ENCODE assay signal across 15 cellular contexts in genomic region chr13:44169018-44169909, GRCh38.
DNase-seq lines count a peak whose midpoint lies in the region; ATAC-seq, FAIRE-seq and TF ChIP-seq lines count a peak whose summit lies in the region.
"Had no signal": no experiment of that assay in that cellular context is flagged by ENCODE, and none has a peak within 500 bp of the region (broad histone marks: within the 10 kb centered on the region; RNA-seq: fewer than 3 reads in every experiment).

No MANE protein-coding gene starts in this region.

- H3K27ac ChIP-seq in HepG2 (ENCODE audit: extremely low read length, insufficient read depth, low read length) (no peak overlapping the region), right lobe of liver (no peak overlapping the region), endodermal cell (ENCODE audit: low read depth, low read length) (no peak overlapping the region), smooth muscle cell (ENCODE audit: low read depth) (no peak overlapping the region)

- H3K9me3 Mint-ChIP-seq in endodermal cell: no peaks in the 10 kb centered on the region

- H3K27me3 ChIP-seq in HepG2 (ENCODE audit: control insufficient read depth in 1 of 2, insufficient read depth in 2 of 2, low read length in 2 of 2) (no peaks in the 10 kb centered on the region), right lobe of liver (no peaks in the 10 kb centered on the region), endodermal cell (ENCODE audit: control insufficient read depth, insufficient read depth, low read length, poor library complexity, severe bottlenecking) (no peaks in the 10 kb centered on the region), smooth muscle cell (ENCODE audit: low read depth) (no peaks in the 10 kb centered on the region)

- TF ChIP-seq POLR2A in HepG2 (IDR thresholded peaks at IDR 0.05; ENCODE audit: insufficient read depth in 1 of 2, low read depth in 2 of 2, low read length in 2 of 2) (no peak), right lobe of liver (IDR thresholded peaks at IDR 0.05) (no peak)

- no TSS peak for BruUV-seq in HepG2 (replicated peaks; lab: Mats Ljungman, UMichigan)

- H3K36me3 ChIP-seq in HepG2 (replicated peaks in 1 of 2; ENCODE audit: control insufficient read depth in 1 of 2, insufficient read depth in 2 of 2, low read length in 2 of 2): no peaks in the 10 kb centered on the region
- H3K36me3 ChIP-seq in right lobe of liver: no peaks in the 10 kb centered on the region
- H3K36me3 ChIP-seq in endodermal cell (ENCODE audit: control insufficient read depth, insufficient read depth, low read length): no peaks in the 10 kb centered on the region
- H3K36me3 ChIP-seq in smooth muscle cell (ENCODE audit: low read depth): no peaks in the 10 kb centered on the region

- no peak overlapping the region for H2AFZ ChIP-seq in HepG2 (ENCODE audit: low read length)
- H2AFZ ChIP-seq in smooth muscle cell (ENCODE audit: low read depth): no peak overlapping the region

- 22% methylated on average over 2 of the region's 2 CpGs for WGBS in HepG2 (ENCODE audit: low lambda C conversion rate)
- WGBS in right lobe of liver (ENCODE audit: insufficient coverage, low coverage, low lambda C conversion rate, missing lambda C conversion rate): 100% methylated on average over 2 of the region's 2 CpGs
- 76 to 89% methylated on average over 2 of the region's 2 CpGs for WGBS in endodermal cell (ENCODE audit: insufficient coverage in 1 of 2, insufficient read length in 1 of 2), 2 experiments
- WGBS in smooth muscle cell (ENCODE audit: low lambda C conversion rate): 93% methylated on average over 2 of the region's 2 CpGs

- peaks cover 5% of the 10 kb centered on the region for H3F3A ChIP-seq in smooth muscle cell (ENCODE audit: low read depth)

- CTCF ChIA-PET in HepG2 (lab: Yijun Ruan, JAX; ENCODE audit: low intra/inter-chr PET ratio, low total read pairs): no interaction called here

- in situ Hi-C loops in HepG2 (cut with HindIII; ENCODE audit: extremely low pct_ligation_motif_present, low pct_unique_long_range_greater_than_20kb) (no loop called here), G401 (cut with HindIII; ENCODE audit: low sequenced_read_pairs) (no loop called here)

- H3K4me1 ChIP-seq in HepG2 (ENCODE audit: insufficient read depth, low read length) (no peaks in the 10 kb centered on the region), right lobe of liver (no peaks in the 10 kb centered on the region), endodermal cell (ENCODE audit: control insufficient read depth, insufficient read depth, low read length) (no peaks in the 10 kb centered on the region), smooth muscle cell (ENCODE audit: low read depth) (no peaks in the 10 kb centered on the region)

- no peak overlapping the region for H3K4me3 Mint-ChIP-seq in endodermal cell

- ATAC-seq in HepG2: no peak
- no peak for ATAC-seq in right lobe of liver
- ATAC-seq in GM21825 (IDR thresholded peaks at IDR 0.05; ENCODE audit: unreplicated experiment): no peak
- ATAC-seq: PC-3 had no signal

- H3K36me3 Mint-ChIP-seq in endodermal cell (ENCODE audit: low read depth): no peaks in the 10 kb centered on the region

- DNase-seq in HepG2 (ENCODE audit: low spot score) (no peak), right lobe of liver (no peak), RPMI7951 (ENCODE audit: low read depth) (peak; percentile 20), fibroblast of peridontal ligament (ENCODE audit: extremely low read depth) (peak; percentile 82), endodermal cell (no peak), smooth muscle cell (lab: John Stamatoyannopoulos, UW; ENCODE audit: unreplicated experiment) (no peak), G401 (ENCODE audit: low spot score) (no peak)
- DNase-seq: 8988T, Caco-2, GDM1, KBM-7, NCI-H1048, NCI-H345, PC-3 had no signal

- TF ChIP-seq CTCF in HepG2 (CRISPR knock-in tag; IDR thresholded peaks at IDR 0.05): no peak
- TF ChIP-seq CTCF in right lobe of liver (IDR thresholded peaks at IDR 0.05): no peak
- no peak for TF ChIP-seq CTCF in endodermal cell (conservative IDR thresholded peaks at IDR 0.05)
- TF ChIP-seq CTCF in smooth muscle cell (IDR thresholded peaks at IDR 0.05; ENCODE audit: borderline replicate concordance, insufficient read depth, poor library complexity, severe bottlenecking): no peak

- H4K20me1 ChIP-seq in HepG2 (ENCODE audit: insufficient read depth, low read length): no peaks in the 10 kb centered on the region
- no peaks in the 10 kb centered on the region for H4K20me1 ChIP-seq in smooth muscle cell (ENCODE audit: low read depth)

- H3K9me3 ChIP-seq in HepG2 (ENCODE audit: low read length): no peaks in the 10 kb centered on the region
- no peaks in the 10 kb centered on the region for H3K9me3 ChIP-seq in right lobe of liver
- H3K9me3 ChIP-seq in endodermal cell (ENCODE audit: control insufficient read depth, low read length): peaks cover 1% of the 10 kb centered on the region
- H3K9me3 ChIP-seq in smooth muscle cell (replicated peaks; ENCODE audit: low read depth): no peaks in the 10 kb centered on the region

- H3K4me3 ChIP-seq in HepG2 (replicated peaks in 1 of 3; ENCODE audit: insufficient read depth in 1 of 3, low read depth in 2 of 3, low read length in 3 of 3): no peak overlapping the region
- H3K4me3 ChIP-seq in right lobe of liver: no peak overlapping the region
- no peak overlapping the region for H3K4me3 ChIP-seq in endodermal cell (ENCODE audit: low read length)
- no peak overlapping the region for H3K4me3 ChIP-seq in smooth muscle cell

- no peak overlapping the region for H3K27ac Mint-ChIP-seq in endodermal cell

- no peak overlapping the region for H3K4me2 ChIP-seq in HepG2 (ENCODE audit: low read depth, low read length)
- no peak overlapping the region for H3K4me2 ChIP-seq in smooth muscle cell

- no peak overlapping the region for H3K9ac ChIP-seq in HepG2 (ENCODE audit: insufficient read depth, low read depth, low read length)
- H3K9ac ChIP-seq in endodermal cell (ENCODE audit: extremely low read depth, low read length, poor library complexity, severe bottlenecking): no peak overlapping the region
- H3K9ac ChIP-seq in smooth muscle cell (ENCODE audit: low read depth): no peak overlapping the region

- no peak for TF ChIP-seq EP300 in HepG2 (IDR thresholded peaks at IDR 0.05; ENCODE audit: low read depth in 2 of 2, low read length in 2 of 2)
- no peak for TF ChIP-seq EP300 in HepG2 (CRISPR knock-in tag; IDR thresholded peaks at IDR 0.05; ENCODE audit: borderline replicate concordance)

- peaks cover 1% of the 10 kb centered on the region for H3K27me3 Mint-ChIP-seq in endodermal cell (ENCODE audit: insufficient read depth)

- intact Hi-C loops in HepG2 (cut with micrococcal nuclease; ENCODE audit: unreplicated experiment) (no loop called here), right lobe of liver (cut with DNase I) (no loop called here)

- TF ChIP-seq RAD21 in HepG2 (CRISPR knock-in tag; IDR thresholded peaks at IDR 0.05): no peak

- H3K79me2 ChIP-seq in HepG2 (ENCODE audit: insufficient read depth, low read length) (no peaks in the 10 kb centered on the region), smooth muscle cell (ENCODE audit: low read depth) (no peaks in the 10 kb centered on the region)

- no peak for FAIRE-seq in HepG2 (lab: Jason Lieb, UNC)

- H3K4me1 Mint-ChIP-seq in endodermal cell: peaks cover 9% of the 10 kb centered on the region

- POLR2A ChIA-PET in HepG2 (lab: Yijun Ruan, JAX): no interaction called here

TF ChIP-seq in HepG2, 621 proteins besides CTCF, POLR2A, EP300 and RAD21 (continues in another document):
- TF ChIP-seq ZNF383 (CRISPR knock-in tag; IDR thresholded peaks at IDR 0.05; ENCODE audit: borderline replicate concordance): no peak
- TF ChIP-seq ZNF776 (CRISPR knock-in tag; IDR thresholded peaks at IDR 0.05): no peak
- peak; percentile 26 for TF ChIP-seq SRSF9 (IDR thresholded peaks at IDR 0.05; ENCODE audit: borderline replicate concordance, insufficient read depth, low read depth, low read length, poor library complexity, severe bottlenecking)
- TF ChIP-seq MIER2 (CRISPR knock-in tag; IDR thresholded peaks at IDR 0.05): peak; percentile 50; the same call in 1 of the 2 replicates
- TF ChIP-seq ZBTB2 (CRISPR knock-in tag; IDR thresholded peaks at IDR 0.05; ENCODE audit: low read depth): no peak
- TF ChIP-seq ELF3 (CRISPR knock-in tag; IDR thresholded peaks at IDR 0.05): no peak
- peak in 1 of 2 experiments; percentile 75; a peak in 2 of 4 replicates for TF ChIP-seq REST (IDR thresholded peaks at IDR 0.05; ENCODE audit: borderline replicate concordance in 1 of 2, low read depth in 1 of 2, low read length in 2 of 2)

Comparison
In these comparisons a context has a peak if more than half of its experiments do, and no peak if none do; other contexts are left out.
1. DNase-seq: peak in RPMI7951 (single experiment) and fibroblast of peridontal ligament (single experiment); none in HepG2 (single experiment), right lobe of liver (0 of 3), endodermal cell (single experiment), smooth muscle cell (single experiment) and G401 (single experiment).